8 cellular contexts compared by ENCODE assay signal in the genomic region with DNA sequence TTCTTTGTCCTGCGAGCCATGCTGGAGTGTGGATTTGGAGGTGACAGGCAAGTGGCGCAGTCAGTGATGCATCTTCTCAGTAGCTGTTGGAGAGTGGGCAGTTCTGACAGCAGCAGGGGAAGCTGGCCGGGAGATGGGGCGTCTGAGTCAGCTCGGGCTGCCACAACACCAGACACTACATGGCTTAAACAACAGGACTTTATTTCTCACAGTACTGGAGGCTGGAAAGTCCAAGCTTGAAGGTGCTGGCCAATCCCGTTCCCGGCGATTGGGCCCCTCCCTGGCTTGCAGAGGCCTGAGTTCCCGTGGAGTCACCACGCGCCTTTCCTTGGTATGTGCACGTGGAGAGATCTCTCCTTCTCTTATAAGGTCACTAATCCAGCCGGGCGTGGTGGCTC. TPM values are rescaled to one million over a fixed set of nuclear protein-coding genes. Genes with fewer than 3 reads are reported as not detected.
DNase-seq lines count a peak whose midpoint lies in the region; ATAC-seq, FAIRE-seq and TF ChIP-seq lines count a peak whose summit lies in the region.

No MANE protein-coding gene starts in this region.

- peak overlapping the region in 1 of 2 donors; percentile 33 for H3K9ac ChIP-seq in colonic mucosa (ENCODE audit: low read depth in 2 of 2, low read length in 2 of 2)

- H3K27me3 ChIP-seq in colonic mucosa = no peaks in the 10 kb centered on the region

- no peak overlapping the region for H3K4me3 ChIP-seq in colonic mucosa

- no peak for TF ChIP-seq CTCF in colonic mucosa (IDR thresholded peaks at IDR 0.05)

- no peak for TF ChIP-seq POLR2A in GM12891 (IDR thresholded peaks at IDR 0.05; ENCODE audit: low read depth, low read length)

- H3K4me1 ChIP-seq in colonic mucosa = no peaks in the 10 kb centered on the region

- H3K36me3 ChIP-seq in colonic mucosa = no peaks in the 10 kb centered on the region

- peak; percentile 91 for FAIRE-seq in GM12891 (lab: Jason Lieb, UNC)

- intact Hi-C loops in colonic mucosa (cut with DNase I) = no loop called here
- intact Hi-C loops in head of caudate nucleus (cut with DNase I) = loop anchor here (10.0 kb wide), 1 partner anchor 163 kb away; a partner anchor contains a TSS
- intact Hi-C loops in Right ventricle myocardium superior (cut with DNase I) = no loop called here

- ATAC-seq in HG02678 (IDR thresholded peaks at IDR 0.05; ENCODE audit: unreplicated experiment) (no peak), GM21717 (IDR thresholded peaks at IDR 0.05; ENCODE audit: unreplicated experiment) (no peak), Right ventricle myocardium superior (ENCODE audit: poor library complexity) (no peak)

- H3K27ac ChIP-seq in colonic mucosa = peak overlapping the region; percentile 74

- H3K9me3 ChIP-seq in colonic mucosa = no peaks in the 10 kb centered on the region

- no peak for DNase-seq in GM12891 (ENCODE audit: insufficient read length, low spot score)
- peak; percentile 47 for DNase-seq in NOMO-1 treated with DMSO at 0.1 percent for 48 hours (lab: John Stamatoyannopoulos, UW; ENCODE audit: unreplicated experiment)
- DNase-seq in colonic mucosa = no peak
- peak; percentile 12 for DNase-seq in renal cortical epithelial cell (ENCODE audit: low read depth)
- DNase-seq in head of caudate nucleus = no peak
- DNase-seq in Right ventricle myocardium superior = no peak

TF ChIP-seq in GM12891, 5 proteins besides CTCF, POLR2A, EP300 and RAD21:
- TF ChIP-seq TAF1 (IDR thresholded peaks at IDR 0.05; ENCODE audit: low read depth, low read length) (no peak), POLR2AphosphoS5 (IDR thresholded peaks at IDR 0.05; ENCODE audit: low read depth, low read length) (no peak), SPI1 (IDR thresholded peaks at IDR 0.05; ENCODE audit: low read depth, low read length) (no peak), PAX5 (IDR thresholded peaks at IDR 0.05; ENCODE audit: insufficient read depth, low read length, severe bottlenecking) (no peak), POU2F2 (IDR thresholded peaks at IDR 0.05; ENCODE audit: low read depth, low read length) (no peak)

RNA-seq across cellular contexts. Expression of a gene that starts 16.6 kb away (rescaled TPM):
- polyA plus RNA-seq in GM12891 (2012; ENCODE audit: low read depth, missing spikeins) = 5.8 TPM
- total RNA-seq in colonic mucosa (10 to 100 TPM; 24.1 to 27.9 TPM), renal cortical epithelial cell (5.0 and 8.5 TPM in 2 replicates), Right ventricle myocardium superior (12.0 TPM)

Comparison
In these comparisons a context has a peak if more than half of its experiments do, and no peak if none do; other contexts are left out.
1. DNase-seq: peak in NOMO-1 treated with DMSO at 0.1 percent for 48 hours (single experiment) and renal cortical epithelial cell (single experiment); none in GM12891 (single experiment), colonic mucosa (single experiment), head of caudate nucleus (0 of 42) and Right ventricle myocardium superior (single experiment).